In genomic region chr19:33055718-33056117, GRCh38 we compare ENCODE assay signal across 16 cellular contexts. TPM values are rescaled to one million over a fixed set of nuclear protein-coding genes. Genes with fewer than 3 reads are reported as not detected.
DNase-seq lines count a peak whose midpoint lies in the region; ATAC-seq, FAIRE-seq and TF ChIP-seq lines count a peak whose summit lies in the region.
"Had no signal": no experiment of that assay in that cellular context is flagged by ENCODE, and none has a peak within 500 bp of the region (broad histone marks: within the 10 kb centered on the region; RNA-seq: fewer than 3 reads in every experiment).

No MANE protein-coding gene starts in this region.

- no peak overlapping the region for H3K27ac ChIP-seq in right atrium auricular region
- peak overlapping the region in 3 of 4 donors; percentile 64 to 87 (median 70) for H3K27ac ChIP-seq in body of pancreas
- H3K27ac ChIP-seq: epithelial cell of prostate, upper lobe of left lung had no signal

- peak; percentile 77 for ATAC-seq in Right ventricle myocardium superior (ENCODE audit: poor library complexity)
- no peak for ATAC-seq in body of pancreas
- ATAC-seq in GM21390 (IDR thresholded peaks at IDR 0.05; ENCODE audit: unreplicated experiment) = no peak
- no peak for ATAC-seq in stimulated activated naive CD8-positive, alpha-beta T cell treated with anti-CD3 and anti-CD28 coated beads, Interleukin-15, Interleukin-2, amounts not matched to agents 100 U/mL and 50 U/mL, for 24 hours
- ATAC-seq: activated CD4-positive, CD25-positive, alpha-beta regulatory T cell treated with anti-CD3 and anti-CD28 coated beads, Interleukin-2, amount 50 U/mL, for 24 hours had no signal

- intact Hi-C loops in Right ventricle myocardium superior (cut with DNase I) (no loop called here), body of pancreas (cut with DNase I) (no loop called here)

- DNase-seq in Right ventricle myocardium superior (peak; percentile 48), right atrium auricular region (ENCODE audit: low spot score) (no peak), body of pancreas (no peak), kidney tubule cell (ENCODE audit: low spot score) (peak; percentile 42), NCI-H1417 (lab: John Stamatoyannopoulos, UW) (no peak), urothelium cell line (ENCODE audit: low spot score) (no peak)
- no peak for DNase-seq in stimulated activated naive CD8-positive, alpha-beta T cell treated with anti-CD3 and anti-CD28 coated beads, Interleukin-15, Interleukin-2, amounts not matched to agents 100 U/mL and 50 U/mL, for 24 hours
- DNase-seq: glutamatergic neuron; NCI-H1092 treated with DMSO at 0.1 percent for 48 hours; NCI-H446 treated with DMSO at 0.1 percent for 48 hours; retina; stimulated activated CD8-positive, alpha-beta memory T cell treated with anti-CD3 and anti-CD28 coated beads, Interleukin-4, amount 100 ng/mL, for 48 hours; upper lobe of left lung had no signal

- FAIRE-seq in urothelium cell line (lab: Jason Lieb, UNC) = no peak

- TF ChIP-seq POLR2A in body of pancreas (IDR thresholded peaks at IDR 0.05) = no peak

- H3K9me3 ChIP-seq in right atrium auricular region (no peaks in the 10 kb centered on the region), body of pancreas (no peaks in the 10 kb centered on the region)
- H3K9me3 ChIP-seq: upper lobe of left lung had no signal

- 38 to 45% methylated on average over 2 of the region's 2 CpGs for WGBS in body of pancreas, 2 donors

- no peaks in the 10 kb centered on the region for H3K4me1 ChIP-seq in right atrium auricular region
- peaks cover 47% of the 10 kb centered on the region for H3K4me1 ChIP-seq in body of pancreas

- TF ChIP-seq CTCF in right atrium auricular region (IDR thresholded peaks at IDR 0.05) (no peak), body of pancreas (IDR thresholded peaks at IDR 0.05) (no peak)

- no peaks in the 10 kb centered on the region for H3K27me3 ChIP-seq in right atrium auricular region
- H3K27me3 ChIP-seq in body of pancreas = no peaks in the 10 kb centered on the region
- H3K27me3 ChIP-seq: upper lobe of left lung had no signal

- H3K36me3 ChIP-seq in right atrium auricular region = no peaks in the 10 kb centered on the region
- no peaks in the 10 kb centered on the region for H3K36me3 ChIP-seq in body of pancreas (replicated peaks in 1 of 2; ENCODE audit: insufficient read depth in 1 of 2, low read depth in 2 of 2)
- H3K36me3 ChIP-seq: upper lobe of left lung had no signal

- H3K4me3 ChIP-seq in right atrium auricular region (no peak overlapping the region), body of pancreas (no peak overlapping the region)
- H3K4me3 ChIP-seq: upper lobe of left lung had no signal

RNA-seq across cellular contexts. Expression of gene RHPN2, which starts 9.0 kb away (rescaled TPM):
- total RNA-seq in Right ventricle myocardium superior (1.8 TPM), right atrium auricular region (1 to 10 TPM; 3.1 to 5.9 TPM), body of pancreas (10 to 100 TPM; 11.2 to 54.4 TPM)

RNA-seq across cellular contexts. Expression of gene GPATCH1, which starts 25.3 kb away (rescaled TPM):
- total RNA-seq in Right ventricle myocardium superior = 6.0 TPM
- 1 to 10 TPM; 4.7 to 8.5 TPM for total RNA-seq in right atrium auricular region
- total RNA-seq in body of pancreas = 1 to 10 TPM; 6.6 to 7.0 TPM

Comparison
In these comparisons a context has a peak if more than half of its experiments do, and no peak if none do; other contexts are left out.
1. DNase-seq: peak in Right ventricle myocardium superior (single experiment) and kidney tubule cell (single experiment); none in right atrium auricular region (single experiment), body of pancreas (0 of 4), NCI-H1417 (0 of 3), stimulated activated naive CD8-positive, alpha-beta T cell treated with anti-CD3 and anti-CD28 coated beads, Interleukin-15, Interleukin-2, amounts not matched to agents 100 U/mL and 50 U/mL, for 24 hours (single experiment) and urothelium cell line (single experiment).
2. H3K27ac ChIP-seq: peak in body of pancreas (3 of 4); none in right atrium auricular region (0 of 2).